8 cellular contexts compared by ENCODE assay signal in the genomic region with DNA sequence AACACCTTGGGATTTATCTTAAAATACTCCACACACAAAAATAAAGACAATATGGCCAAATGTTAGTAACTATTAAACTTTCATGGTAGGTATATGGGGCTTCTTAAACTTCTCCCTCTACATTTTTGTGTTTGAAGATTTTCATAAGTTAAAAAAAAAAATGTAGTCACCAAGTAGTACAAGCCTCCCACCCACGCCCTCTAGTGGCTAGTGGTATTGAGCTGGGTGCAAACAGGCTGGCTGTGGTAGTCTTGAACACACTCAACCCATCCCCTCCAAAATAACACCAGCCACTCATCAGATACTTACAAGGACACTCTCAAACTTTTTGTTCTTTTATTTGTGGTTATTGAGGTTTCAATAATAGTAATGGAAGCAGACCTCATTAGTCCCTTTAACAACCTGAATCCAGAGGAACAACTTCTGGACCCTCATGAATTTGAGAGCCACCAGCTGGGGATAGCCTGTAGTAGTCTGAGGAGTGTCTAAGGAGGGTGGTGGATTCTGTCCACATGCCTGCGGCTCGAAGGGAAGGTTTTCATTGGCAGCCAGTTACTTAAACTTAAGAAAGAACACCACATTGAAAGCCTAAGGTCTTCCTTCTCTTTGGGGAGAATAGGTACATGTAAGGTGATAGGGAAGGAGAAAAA. TPM values are rescaled to one million over a fixed set of nuclear protein-coding genes. Genes with fewer than 3 reads are reported as not detected.
DNase-seq lines count a peak whose midpoint lies in the region; ATAC-seq and TF ChIP-seq lines count a peak whose summit lies in the region.

No MANE protein-coding gene starts in this region.

- no peaks in the 10 kb centered on the region for H3K9me3 Mint-ChIP-seq in T-helper 2 cell treated with Interferon-gamma antibody and Interleukin-4, amounts not matched to agents 5 μg/mL and 100 μg/mL, for 36 hours

- peaks cover 28% of the 10 kb centered on the region for H3K27me3 Mint-ChIP-seq in T-helper 2 cell treated with Interferon-gamma antibody and Interleukin-4, amounts not matched to agents 5 μg/mL and 100 μg/mL, for 36 hours (ENCODE audit: low read depth)

- intact Hi-C loops in ascending aorta (cut with DNase I) = no loop called here

- H3K27ac ChIP-seq in ascending aorta (no peak overlapping the region), iPS DF 6.9 (ENCODE audit: low read length) (no peak overlapping the region)

- H3K27me3 ChIP-seq in ascending aorta = no peaks in the 10 kb centered on the region
- no peaks in the 10 kb centered on the region for H3K27me3 ChIP-seq in iPS DF 6.9 (ENCODE audit: control insufficient read depth, insufficient read depth, low read length)

- H3K36me3 Mint-ChIP-seq in T-helper 2 cell treated with Interferon-gamma antibody and Interleukin-4, amounts not matched to agents 5 μg/mL and 100 μg/mL, for 36 hours (ENCODE audit: low read depth) = no peaks in the 10 kb centered on the region

- no peaks in the 10 kb centered on the region for H3K36me3 ChIP-seq in ascending aorta
- no peaks in the 10 kb centered on the region for H3K36me3 ChIP-seq in iPS DF 6.9 (ENCODE audit: control insufficient read depth, insufficient read depth, low read length)

- H3K9me3 ChIP-seq in ascending aorta (no peaks in the 10 kb centered on the region), iPS DF 6.9 (ENCODE audit: control insufficient read depth, insufficient read depth, low read length) (no peaks in the 10 kb centered on the region)

- H3K4me3 ChIP-seq in ascending aorta = no peak overlapping the region
- H3K4me3 ChIP-seq in iPS DF 6.9 (ENCODE audit: low read length) = no peak overlapping the region

- peaks cover 6% of the 10 kb centered on the region for H3K4me1 Mint-ChIP-seq in T-helper 2 cell treated with Interferon-gamma antibody and Interleukin-4, amounts not matched to agents 5 μg/mL and 100 μg/mL, for 36 hours (ENCODE audit: low read depth)

- WGBS in iPS DF 6.9 (ENCODE audit: insufficient coverage, insufficient read length) = no CpG with 5 or more reads among the region's 3 CpGs

- no peak overlapping the region for H3K4me3 Mint-ChIP-seq in T-helper 2 cell treated with Interferon-gamma antibody and Interleukin-4, amounts not matched to agents 5 μg/mL and 100 μg/mL, for 36 hours

- TF ChIP-seq CTCF in ascending aorta (IDR thresholded peaks at IDR 0.05) = peak; percentile 33 to 80 (median 70)

- DNase-seq in DMS 273 (lab: John Stamatoyannopoulos, UW; ENCODE audit: unreplicated experiment) (peak; percentile 91), NCI-H1092 (lab: John Stamatoyannopoulos, UW) (peak; percentile 43), ascending aorta (ENCODE audit: low spot score in 2 of 2) (peak; percentile 23 to 83), iPS DF 6.9 (ENCODE audit: low read depth, low spot score) (peak; percentile 43)
- DNase-seq in T-helper 2 cell treated with Interferon-gamma antibody and Interleukin-4, amounts not matched to agents 5 μg/mL and 100 μg/mL, for 36 hours (ENCODE audit: low spot score) = peak; percentile 64
- peak; percentile 61 to 83 (median 67) for DNase-seq in stimulated activated CD4-positive, alpha-beta T cell treated with anti-CD3 and anti-CD28 coated beads, Interleukin-12 subunit alpha, Interleukin-12 subunit beta, amount 100 ng/mL, for 48 hours (ENCODE audit: low read depth in 2 of 3, low spot score in 1 of 3)

- H3K4me1 ChIP-seq in ascending aorta (no peaks in the 10 kb centered on the region), iPS DF 6.9 (ENCODE audit: control insufficient read depth, insufficient read depth, low read length) (no peaks in the 10 kb centered on the region)

- ATAC-seq in GM21825 (IDR thresholded peaks at IDR 0.05; ENCODE audit: unreplicated experiment) (peak; percentile 70), HG03025 (IDR thresholded peaks at IDR 0.05; ENCODE audit: low FRiP score, unreplicated experiment) (no peak)

- H3K27ac Mint-ChIP-seq in T-helper 2 cell treated with Interferon-gamma antibody and Interleukin-4, amounts not matched to agents 5 μg/mL and 100 μg/mL, for 36 hours = no peak overlapping the region

RNA-seq across cellular contexts. Expression of a gene that starts 15.6 kb away (rescaled TPM):
- total RNA-seq in ascending aorta = not detected
